In the genomic region with DNA sequence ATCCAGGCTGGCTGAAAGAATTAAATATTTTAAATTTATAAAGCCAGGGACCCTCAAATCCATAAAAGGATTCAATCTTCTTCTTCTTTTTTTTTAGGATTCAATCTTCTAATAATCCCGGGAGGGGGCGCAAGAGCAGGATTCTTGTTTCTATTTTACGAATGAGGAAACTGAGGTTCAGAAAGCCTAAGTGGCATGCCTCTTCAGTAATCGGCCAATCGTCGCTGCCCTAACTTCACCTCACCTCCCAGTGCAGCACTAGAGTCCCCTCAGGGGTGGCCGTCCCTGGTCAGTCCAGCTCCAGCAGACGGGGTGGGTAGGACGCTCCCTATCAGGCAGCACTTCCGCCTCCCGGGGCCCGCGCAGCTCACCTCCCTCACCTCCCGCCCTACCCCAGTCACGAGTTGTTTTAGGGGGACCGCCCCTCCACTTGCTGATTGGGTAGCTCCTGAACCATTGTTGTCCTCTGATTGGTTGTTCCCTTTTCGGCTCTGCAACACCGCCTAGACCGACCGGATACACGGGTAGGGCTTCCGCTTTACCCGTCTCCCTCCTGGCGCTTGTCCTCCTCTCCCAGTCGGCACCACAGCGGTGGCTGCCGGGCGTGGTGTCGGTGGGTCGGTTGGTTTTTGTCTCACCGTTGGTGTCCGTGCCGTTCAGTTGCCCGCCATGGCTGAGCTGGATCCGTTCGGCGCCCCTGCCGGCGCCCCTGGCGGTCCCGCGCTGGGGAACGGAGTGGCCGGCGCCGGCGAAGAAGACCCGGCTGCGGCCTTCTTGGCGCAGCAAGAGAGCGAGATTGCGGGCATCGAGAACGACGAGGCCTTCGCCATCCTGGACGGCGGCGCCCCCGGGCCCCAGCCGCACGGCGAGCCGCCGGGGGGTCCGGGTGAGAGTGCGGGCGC, we compare ENCODE assay signal across 1 cellular context.
TF ChIP-seq lines count a peak whose summit lies in the region.

A gene with protein sequence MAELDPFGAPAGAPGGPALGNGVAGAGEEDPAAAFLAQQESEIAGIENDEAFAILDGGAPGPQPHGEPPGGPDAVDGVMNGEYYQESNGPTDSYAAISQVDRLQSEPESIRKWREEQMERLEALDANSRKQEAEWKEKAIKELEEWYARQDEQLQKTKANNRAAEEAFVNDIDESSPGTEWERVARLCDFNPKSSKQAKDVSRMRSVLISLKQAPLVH (plus strand): TSS at position 534 of the 902 bp plus-strand sequence. CDS start 136 bp downstream, at position 670.

TF ChIP-seq in HEK293, 187 proteins besides CTCF, POLR2A, EP300 and RAD21 (continued from another document and continues in another):
- TF ChIP-seq, protein P1, sequence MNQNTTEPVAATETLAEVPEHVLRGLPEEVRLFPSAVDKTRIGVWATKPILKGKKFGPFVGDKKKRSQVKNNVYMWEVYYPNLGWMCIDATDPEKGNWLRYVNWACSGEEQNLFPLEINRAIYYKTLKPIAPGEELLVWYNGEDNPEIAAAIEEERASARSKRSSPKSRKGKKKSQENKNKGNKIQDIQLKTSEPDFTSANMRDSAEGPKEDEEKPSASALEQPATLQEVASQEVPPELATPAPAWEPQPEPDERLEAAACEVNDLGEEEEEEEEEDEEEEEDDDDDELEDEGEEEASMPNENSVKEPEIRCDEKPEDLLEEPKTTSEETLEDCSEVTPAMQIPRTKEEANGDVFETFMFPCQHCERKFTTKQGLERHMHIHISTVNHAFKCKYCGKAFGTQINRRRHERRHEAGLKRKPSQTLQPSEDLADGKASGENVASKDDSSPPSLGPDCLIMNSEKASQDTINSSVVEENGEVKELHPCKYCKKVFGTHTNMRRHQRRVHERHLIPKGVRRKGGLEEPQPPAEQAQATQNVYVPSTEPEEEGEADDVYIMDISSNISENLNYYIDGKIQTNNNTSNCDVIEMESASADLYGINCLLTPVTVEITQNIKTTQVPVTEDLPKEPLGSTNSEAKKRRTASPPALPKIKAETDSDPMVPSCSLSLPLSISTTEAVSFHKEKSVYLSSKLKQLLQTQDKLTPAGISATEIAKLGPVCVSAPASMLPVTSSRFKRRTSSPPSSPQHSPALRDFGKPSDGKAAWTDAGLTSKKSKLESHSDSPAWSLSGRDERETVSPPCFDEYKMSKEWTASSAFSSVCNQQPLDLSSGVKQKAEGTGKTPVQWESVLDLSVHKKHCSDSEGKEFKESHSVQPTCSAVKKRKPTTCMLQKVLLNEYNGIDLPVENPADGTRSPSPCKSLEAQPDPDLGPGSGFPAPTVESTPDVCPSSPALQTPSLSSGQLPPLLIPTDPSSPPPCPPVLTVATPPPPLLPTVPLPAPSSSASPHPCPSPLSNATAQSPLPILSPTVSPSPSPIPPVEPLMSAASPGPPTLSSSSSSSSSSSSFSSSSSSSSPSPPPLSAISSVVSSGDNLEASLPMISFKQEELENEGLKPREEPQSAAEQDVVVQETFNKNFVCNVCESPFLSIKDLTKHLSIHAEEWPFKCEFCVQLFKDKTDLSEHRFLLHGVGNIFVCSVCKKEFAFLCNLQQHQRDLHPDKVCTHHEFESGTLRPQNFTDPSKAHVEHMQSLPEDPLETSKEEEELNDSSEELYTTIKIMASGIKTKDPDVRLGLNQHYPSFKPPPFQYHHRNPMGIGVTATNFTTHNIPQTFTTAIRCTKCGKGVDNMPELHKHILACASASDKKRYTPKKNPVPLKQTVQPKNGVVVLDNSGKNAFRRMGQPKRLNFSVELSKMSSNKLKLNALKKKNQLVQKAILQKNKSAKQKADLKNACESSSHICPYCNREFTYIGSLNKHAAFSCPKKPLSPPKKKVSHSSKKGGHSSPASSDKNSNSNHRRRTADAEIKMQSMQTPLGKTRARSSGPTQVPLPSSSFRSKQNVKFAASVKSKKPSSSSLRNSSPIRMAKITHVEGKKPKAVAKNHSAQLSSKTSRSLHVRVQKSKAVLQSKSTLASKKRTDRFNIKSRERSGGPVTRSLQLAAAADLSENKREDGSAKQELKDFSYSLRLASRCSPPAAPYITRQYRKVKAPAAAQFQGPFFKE (tag by site-specific recombination; IDR thresholded peaks at IDR 0.05; ENCODE audit: borderline replicate concordance), result no peak
- TF ChIP-seq PRDM4 (tag by site-specific recombination; IDR thresholded peaks at IDR 0.05), result 0 out of 2 replicates have a peak, but pooled peaks have one; percentile 39
- TF ChIP-seq ZSCAN4 (tag by site-specific recombination; IDR thresholded peaks at IDR 0.05), result no peak
- TF ChIP-seq, protein P2, sequence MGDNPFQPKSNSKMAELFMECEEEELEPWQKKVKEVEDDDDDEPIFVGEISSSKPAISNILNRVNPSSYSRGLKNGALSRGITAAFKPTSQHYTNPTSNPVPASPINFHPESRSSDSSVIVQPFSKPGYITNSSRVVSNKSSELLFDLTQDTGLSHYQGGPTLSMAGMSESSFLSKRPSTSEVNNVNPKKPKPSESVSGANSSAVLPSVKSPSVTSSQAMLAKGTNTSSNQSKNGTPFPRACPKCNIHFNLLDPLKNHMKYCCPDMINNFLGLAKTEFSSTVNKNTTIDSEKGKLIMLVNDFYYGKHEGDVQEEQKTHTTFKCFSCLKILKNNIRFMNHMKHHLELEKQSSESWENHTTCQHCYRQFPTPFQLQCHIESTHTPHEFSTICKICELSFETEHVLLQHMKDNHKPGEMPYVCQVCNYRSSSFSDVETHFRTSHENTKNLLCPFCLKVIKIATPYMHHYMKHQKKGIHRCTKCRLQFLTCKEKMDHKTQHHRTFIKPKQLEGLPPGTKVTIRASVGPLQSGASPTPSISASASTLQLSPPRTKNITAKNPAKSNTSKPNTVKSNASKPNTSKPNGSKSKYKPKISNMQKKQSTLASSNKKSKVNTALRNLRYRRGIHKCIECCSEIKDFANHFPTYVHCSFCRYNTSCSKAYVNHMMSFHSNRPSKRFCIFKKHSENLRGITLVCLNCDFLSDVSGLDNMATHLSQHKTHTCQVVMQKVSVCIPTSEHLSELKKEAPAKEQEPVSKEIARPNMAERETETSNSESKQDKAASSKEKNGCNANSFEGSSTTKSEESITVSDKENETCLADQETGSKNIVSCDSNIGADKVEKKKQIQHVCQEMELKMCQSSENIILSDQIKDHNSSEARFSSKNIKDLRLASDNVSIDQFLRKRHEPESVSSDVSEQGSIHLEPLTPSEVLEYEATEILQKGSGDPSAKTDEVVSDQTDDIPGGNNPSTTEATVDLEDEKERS (tag by site-specific recombination; IDR thresholded peaks at IDR 0.05), result no peak
- TF ChIP-seq ZNF701 (tag by site-specific recombination; IDR thresholded peaks at IDR 0.05), result no peak
- TF ChIP-seq, protein P3, sequence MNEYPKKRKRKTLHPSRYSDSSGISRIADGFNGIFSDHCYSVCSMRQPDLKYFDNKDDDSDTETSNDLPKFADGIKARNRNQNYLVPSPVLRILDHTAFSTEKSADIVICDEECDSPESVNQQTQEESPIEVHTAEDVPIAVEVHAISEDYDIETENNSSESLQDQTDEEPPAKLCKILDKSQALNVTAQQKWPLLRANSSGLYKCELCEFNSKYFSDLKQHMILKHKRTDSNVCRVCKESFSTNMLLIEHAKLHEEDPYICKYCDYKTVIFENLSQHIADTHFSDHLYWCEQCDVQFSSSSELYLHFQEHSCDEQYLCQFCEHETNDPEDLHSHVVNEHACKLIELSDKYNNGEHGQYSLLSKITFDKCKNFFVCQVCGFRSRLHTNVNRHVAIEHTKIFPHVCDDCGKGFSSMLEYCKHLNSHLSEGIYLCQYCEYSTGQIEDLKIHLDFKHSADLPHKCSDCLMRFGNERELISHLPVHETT (tag by site-specific recombination; IDR thresholded peaks at IDR 0.05), result no peak
- TF ChIP-seq ZNF792 (tag by site-specific recombination; IDR thresholded peaks at IDR 0.05), result no peak
- no peak for TF ChIP-seq ZNF416 (tag by site-specific recombination; IDR thresholded peaks at IDR 0.05)
- TF ChIP-seq ZNF26 (tag by site-specific recombination; IDR thresholded peaks at IDR 0.05), result no peak
- TF ChIP-seq ZNF112 (tag by site-specific recombination; IDR thresholded peaks at IDR 0.05), result no peak
- no peak for TF ChIP-seq ZNF621 (tag by site-specific recombination; IDR thresholded peaks at IDR 0.05)
- TF ChIP-seq KLF7 (tag by site-specific recombination; IDR thresholded peaks at IDR 0.05; ENCODE audit: borderline replicate concordance), result no peak
- TF ChIP-seq ZNF654 (tag by site-specific recombination; IDR thresholded peaks at IDR 0.05; ENCODE audit: low read depth), result peak; percentile 12; the same call in 1 of the 2 replicates
- 0 out of 2 replicates have a peak, but pooled peaks have one; percentile 36 for TF ChIP-seq YY1 (tag by site-specific recombination; IDR thresholded peaks at IDR 0.05)
- TF ChIP-seq ZNF202 (tag by site-specific recombination; IDR thresholded peaks at IDR 0.05; ENCODE audit: borderline replicate concordance), result no peak
- TF ChIP-seq, protein P4, sequence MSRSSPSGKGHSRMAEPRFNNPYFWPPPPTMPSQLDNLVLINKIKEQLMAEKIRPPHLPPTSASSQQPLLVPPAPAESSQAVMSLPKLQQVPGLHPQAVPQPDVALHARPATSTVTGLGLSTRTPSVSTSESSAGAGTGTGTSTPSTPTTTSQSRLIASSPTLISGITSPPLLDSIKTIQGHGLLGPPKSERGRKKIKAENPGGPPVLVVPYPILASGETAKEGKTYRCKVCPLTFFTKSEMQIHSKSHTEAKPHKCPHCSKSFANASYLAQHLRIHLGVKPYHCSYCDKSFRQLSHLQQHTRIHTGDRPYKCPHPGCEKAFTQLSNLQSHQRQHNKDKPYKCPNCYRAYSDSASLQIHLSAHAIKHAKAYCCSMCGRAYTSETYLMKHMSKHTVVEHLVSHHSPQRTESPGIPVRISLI (tag by site-specific recombination; IDR thresholded peaks at IDR 0.05), result no peak
- TF ChIP-seq ZNF16 (tag by site-specific recombination; IDR thresholded peaks at IDR 0.05; ENCODE audit: low read depth), result no peak
- TF ChIP-seq ZNF175 (tag by site-specific recombination; IDR thresholded peaks at IDR 0.05), result no peak
- TF ChIP-seq PRDM10 (tag by site-specific recombination; IDR thresholded peaks at IDR 0.05), result peak; percentile 76
- no peak for TF ChIP-seq SETDB1 (IDR thresholded peaks at IDR 0.05; ENCODE audit: insufficient read length, low read length)
